12 cellular contexts compared by ENCODE assay signal in the genomic region with DNA sequence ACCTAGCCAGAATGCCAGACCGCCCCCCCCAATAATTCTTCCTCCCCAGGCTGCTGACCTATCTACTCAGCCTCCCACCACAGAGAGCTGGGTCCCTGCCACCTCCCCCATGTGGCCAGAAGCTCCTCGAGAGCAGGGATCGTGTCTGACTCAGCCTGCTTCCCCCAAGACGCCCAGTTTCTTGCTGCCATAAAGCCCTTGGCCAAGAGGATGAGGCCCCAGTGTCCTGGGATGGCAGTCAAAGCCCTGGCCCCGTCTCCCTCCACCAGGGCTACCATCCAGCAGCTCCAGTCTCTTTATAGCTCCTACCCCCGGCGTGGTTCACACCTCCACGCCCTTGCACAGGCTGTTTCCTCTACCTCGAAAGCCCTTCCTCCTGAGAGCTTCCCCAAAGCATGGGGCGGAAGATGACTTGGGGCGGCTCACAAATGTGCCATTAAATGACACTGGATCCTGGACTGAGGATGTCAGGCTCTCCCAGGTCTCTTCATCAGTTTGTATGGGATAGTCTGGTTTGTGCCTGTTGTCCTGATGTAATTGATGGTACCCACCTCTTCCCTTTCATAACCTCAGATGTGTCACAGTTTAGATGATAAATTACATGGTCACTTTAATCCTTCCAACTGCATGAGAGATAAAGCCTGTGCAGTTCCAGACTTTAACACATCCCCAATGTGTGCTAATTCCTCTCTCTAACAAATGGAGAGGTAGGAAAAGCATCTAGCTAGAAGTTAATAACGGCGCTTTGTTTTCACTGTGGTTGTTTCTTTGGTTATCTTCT. TPM values are rescaled to one million over a fixed set of nuclear protein-coding genes. Genes with fewer than 3 reads are reported as not detected.
DNase-seq lines count a peak whose midpoint lies in the region; ATAC-seq and TF ChIP-seq lines count a peak whose summit lies in the region.
"Had no signal": no experiment of that assay in that cellular context is flagged by ENCODE, and none has a peak within 500 bp of the region (broad histone marks: within the 10 kb centered on the region; RNA-seq: fewer than 3 reads in every experiment).

No MANE protein-coding gene starts in this region.

- no peaks in the 10 kb centered on the region for H3K9me3 ChIP-seq in T-helper 17 cell (ENCODE audit: control insufficient read depth, low read length, poor library complexity, severe bottlenecking)
- H3K9me3 ChIP-seq in suprapubic skin = no peaks in the 10 kb centered on the region
- H3K9me3 ChIP-seq: SJCRH30, thoracic aorta had no signal

- WGBS in suprapubic skin = 61% methylated on average over 13 of the region's 13 CpGs

- H3K27me3 ChIP-seq in suprapubic skin = no peaks in the 10 kb centered on the region
- H3K27me3 ChIP-seq: SJCRH30 had no signal

- DNase-seq in AG08395 (ENCODE audit: low spot score) = peak; percentile 79
- DNase-seq in GM12865 (ENCODE audit: low read depth) = peak; percentile 13
- DNase-seq in T-helper 17 cell = no peak
- DNase-seq in fibroblast of pulmonary artery (ENCODE audit: low read depth) = peak; percentile 53
- no peak for DNase-seq in suprapubic skin (ENCODE audit: low spot score in 2 of 2)
- no peak for DNase-seq in NCI-H748 (lab: John Stamatoyannopoulos, UW; ENCODE audit: unreplicated experiment)
- DNase-seq: mammary epithelial cell, NCI-H1105, SJCRH30 had no signal

- ATAC-seq in T-helper 17 cell (peak; percentile 59), HG02678 (IDR thresholded peaks at IDR 0.05; ENCODE audit: unreplicated experiment) (no peak), HG03565 (IDR thresholded peaks at IDR 0.05; ENCODE audit: unreplicated experiment) (no peak)

- H3K4me3 Mint-ChIP-seq in T-helper 17 cell = peak overlapping the region; percentile 47

- no peaks in the 10 kb centered on the region for H3K36me3 ChIP-seq in suprapubic skin
- H3K36me3 ChIP-seq: SJCRH30, thoracic aorta had no signal

- H3K4me3 ChIP-seq in GM12865 (ENCODE audit: low read depth, low read length) = no peak overlapping the region
- H3K4me3 ChIP-seq in fibroblast of pulmonary artery (replicated peaks; ENCODE audit: low read depth, low read length) = no peak overlapping the region
- H3K4me3 ChIP-seq in suprapubic skin = no peak overlapping the region
- H3K4me3 ChIP-seq: SJCRH30, thoracic aorta had no signal

- no peak for TF ChIP-seq POLR2A in suprapubic skin (IDR thresholded peaks at IDR 0.05)

- no peak for TF ChIP-seq EP300 in suprapubic skin (IDR thresholded peaks at IDR 0.05)

- H3K27me3 Mint-ChIP-seq in T-helper 17 cell = peaks cover 44% of the 10 kb centered on the region

- H3K36me3 Mint-ChIP-seq in T-helper 17 cell (ENCODE audit: low read depth) = peaks cover 4% of the 10 kb centered on the region

- H3K4me1 ChIP-seq in suprapubic skin = peaks cover 6% of the 10 kb centered on the region

- H3K27ac Mint-ChIP-seq in T-helper 17 cell = no peak overlapping the region

- H3K4me1 Mint-ChIP-seq in T-helper 17 cell = peaks cover 25% of the 10 kb centered on the region

- no peak for TF ChIP-seq CTCF in GM12865 (IDR thresholded peaks at IDR 0.05; ENCODE audit: insufficient read depth, low read depth, low read length, missing control alignments)
- no peak for TF ChIP-seq CTCF in fibroblast of pulmonary artery (IDR thresholded peaks at IDR 0.05; ENCODE audit: low read length, missing control alignments)
- TF ChIP-seq CTCF in suprapubic skin (IDR thresholded peaks at IDR 0.05) = no peak

- H3K27ac ChIP-seq in suprapubic skin = no peak overlapping the region
- H3K27ac ChIP-seq: SJCRH30, thoracic aorta had no signal

RNA-seq across cellular contexts. Expression of a gene that starts 13.1 kb away (rescaled TPM):
- 1 to 10 TPM; 1.0 to 1.4 TPM for total RNA-seq in T-helper 17 cell
- 1 to 10 TPM; 1.4 to 6.0 (median 2.5) TPM for total RNA-seq in suprapubic skin

RNA-seq across cellular contexts. Expression of a gene that starts 47.2 kb away (rescaled TPM):
- total RNA-seq in T-helper 17 cell (not detected), suprapubic skin (100 to 1,000 TPM in 2 of 4 donors, 10 to 100 TPM in 2; 41.6 to 188 (median 93.1) TPM)

Comparison
In these comparisons a context has a peak if more than half of its experiments do, and no peak if none do; other contexts are left out.
1. DNase-seq: peak in AG08395 (single experiment), GM12865 (single experiment) and fibroblast of pulmonary artery (single experiment); none in T-helper 17 cell (0 of 3), suprapubic skin (0 of 2) and NCI-H748 (single experiment).
2. RNA of a gene that starts 47.2 kb away (total RNA-seq): 41.6 to 188 TPM in suprapubic skin; not detected in T-helper 17 cell; every median in the first group is over 10 times any median in the second.